Comparison of ENCODE assay signal across 14 cellular contexts in genomic region chr11:86463120-86463519, GRCh38.
DNase-seq lines count a peak whose midpoint lies in the region; ATAC-seq and TF ChIP-seq lines count a peak whose summit lies in the region.
"Had no signal": no experiment of that assay in that cellular context is flagged by ENCODE, and none has a peak within 500 bp of the region (broad histone marks: within the 10 kb centered on the region; RNA-seq: fewer than 3 reads in every experiment).

No MANE protein-coding gene starts in this region.

- H4K91ac ChIP-seq in H9 (ENCODE audit: insufficient read length, low read depth, low read length) = no peak overlapping the region
- no peak overlapping the region for H4K91ac ChIP-seq in IMR-90 (ENCODE audit: insufficient read depth, low read depth, low read length)
- no peak overlapping the region for H4K91ac ChIP-seq in neuronal stem cell (ENCODE audit: low read depth, low read length, poor library complexity)

- no peak overlapping the region for H3K4me3 ChIP-seq in IMR-90 (ENCODE audit: insufficient read depth, low read depth, low read length)
- no peak overlapping the region for H3K4me3 ChIP-seq in endodermal cell (ENCODE audit: low read length)
- no peak overlapping the region for H3K4me3 ChIP-seq in neuronal stem cell (ENCODE audit: low read length in 2 of 2)

- DNase-seq in H9 = no peak
- DNase-seq in IMR-90 = no peak
- DNase-seq in endodermal cell = peak; percentile 60
- no peak for DNase-seq in neuronal stem cell (ENCODE audit: low spot score)
- DNase-seq in immature natural killer cell = no peak
- no peak for DNase-seq in NCI-H2196 treated with DMSO at 0.1 percent for 48 hours (lab: John Stamatoyannopoulos, UW; ENCODE audit: unreplicated experiment)
- DNase-seq: Calu3; CD4-positive, alpha-beta T cell; DMS53; NCI-H1436; NCI-H2029; NCI-H524 treated with DMSO at 0.1 percent for 48 hours; SIG-M5 had no signal

- H3K27ac ChIP-seq in H9 (ENCODE audit: insufficient read length, low read depth, low read length) (no peak overlapping the region), IMR-90 (ENCODE audit: insufficient read depth, low read length) (no peak overlapping the region), endodermal cell (ENCODE audit: low read depth, low read length) (no peak overlapping the region), neuronal stem cell (replicated peaks; ENCODE audit: low read length) (no peak overlapping the region)

- CTCF ChIA-PET in IMR-90 (lab: Yijun Ruan, JAX) = no interaction called here

- no peak for TF ChIP-seq POLR2A in IMR-90 (IDR thresholded peaks at IDR 0.05; ENCODE audit: low read depth, low read length)

- H3K4me1 ChIP-seq in H9 (ENCODE audit: insufficient read depth, low read length) = no peaks in the 10 kb centered on the region
- peaks cover 20% of the 10 kb centered on the region for H3K4me1 ChIP-seq in IMR-90 (ENCODE audit: control insufficient read depth, insufficient read depth, low read length)
- no peaks in the 10 kb centered on the region for H3K4me1 ChIP-seq in endodermal cell (ENCODE audit: control insufficient read depth, insufficient read depth, low read length)
- peaks cover 9 to 19% of the 10 kb centered on the region in 2 donors for H3K4me1 ChIP-seq in neuronal stem cell (ENCODE audit: control insufficient read depth in 2 of 2, insufficient read depth in 1 of 2, low read depth in 1 of 2, low read length in 2 of 2)

- no peak overlapping the region for H2BK15ac ChIP-seq in H9 (ENCODE audit: low read depth, low read length)
- no peak overlapping the region for H2BK15ac ChIP-seq in IMR-90 (ENCODE audit: low read depth, low read length)
- H2BK15ac ChIP-seq in neuronal stem cell (ENCODE audit: low read length) = no peak overlapping the region

- H3K14ac ChIP-seq in H9 (ENCODE audit: insufficient read depth, low read length) (0 out of 2 replicates have a peak overlapping the region, but pooled peaks have one; percentile 18), IMR-90 (replicated peaks; ENCODE audit: low read depth, low read length) (no peak overlapping the region), neuronal stem cell (ENCODE audit: low read length) (no peak overlapping the region)

- POLR2A ChIA-PET in IMR-90 (lab: Charles Lee; ENCODE audit: unreplicated experiment) = no interaction called here

- no peak overlapping the region for H3T11ph ChIP-seq in H9 (ENCODE audit: low read length)

- no peak for ATAC-seq in IMR-90 (ENCODE audit: low read depth)
- no peak for ATAC-seq in GM21381 (IDR thresholded peaks at IDR 0.05; ENCODE audit: unreplicated experiment)

- no CpG with 5 or more reads among the region's 7 CpGs for WGBS in H9 (ENCODE audit: extremely low coverage, insufficient read length, low lambda C conversion rate)
- no CpG with 5 or more reads among the region's 7 CpGs for WGBS in IMR-90 (ENCODE audit: extremely low coverage in 2 of 2, insufficient read length in 1 of 2), 2 experiments
- 83 to 92% methylated on average over 3 to 7 of the region's 7 CpGs for WGBS in endodermal cell (ENCODE audit: insufficient coverage in 1 of 2, insufficient read length in 1 of 2), 2 experiments
- no CpG with 5 or more reads among the region's 7 CpGs for WGBS in neuronal stem cell (ENCODE audit: extremely low coverage in 2 of 2, insufficient read length in 2 of 2, insufficient replicate concordance in 1 of 2), 2 donors

- H3K23me2 ChIP-seq in H9 (ENCODE audit: insufficient read length, low read depth, low read length, poor library complexity, severe bottlenecking) = no peaks in the 10 kb centered on the region

- TF ChIP-seq CTCF in H9 (conservative IDR thresholded peaks at IDR 0.05) (no peak), IMR-90 (conservative IDR thresholded peaks at IDR 0.05; ENCODE audit: low read depth, low read length) (no peak), endodermal cell (conservative IDR thresholded peaks at IDR 0.05) (no peak)

- no peak overlapping the region for H4K5ac ChIP-seq in H9 (ENCODE audit: insufficient read length, low read depth, low read length)
- H4K5ac ChIP-seq in IMR-90 (ENCODE audit: low read depth, low read length) = no peak overlapping the region

- in situ Hi-C loops in IMR-90 (cut with MboI; ENCODE audit: low sequenced_read_pairs) = no loop called here

- H3K23ac ChIP-seq in H9 (ENCODE audit: insufficient read length, low read depth, low read length) = no peak overlapping the region
- H3K23ac ChIP-seq in IMR-90 (ENCODE audit: low read depth, low read length) = no peak overlapping the region
- no peak overlapping the region for H3K23ac ChIP-seq in neuronal stem cell (ENCODE audit: low read depth, low read length, poor library complexity)

- no peak overlapping the region for H2AK9ac ChIP-seq in IMR-90 (replicated peaks; ENCODE audit: low read depth, low read length, poor library complexity)

- H3K27me3 ChIP-seq in H9 (ENCODE audit: insufficient read depth, low read length) = no peaks in the 10 kb centered on the region
- H3K27me3 ChIP-seq in IMR-90 (ENCODE audit: control insufficient read depth, insufficient read depth, low read length) = no peaks in the 10 kb centered on the region
- no peaks in the 10 kb centered on the region for H3K27me3 ChIP-seq in endodermal cell (ENCODE audit: control insufficient read depth, insufficient read depth, low read length, poor library complexity, severe bottlenecking)
- no peaks in the 10 kb centered on the region for H3K27me3 ChIP-seq in neuronal stem cell (ENCODE audit: control insufficient read depth in 3 of 3, insufficient read depth in 3 of 3, low read depth in 1 of 3, low read length in 3 of 3)

- H3K36me3 ChIP-seq in IMR-90 (ENCODE audit: control insufficient read depth, insufficient read depth, low read length) (no peaks in the 10 kb centered on the region), endodermal cell (ENCODE audit: control insufficient read depth, insufficient read depth, low read length) (peaks cover 42% of the 10 kb centered on the region), neuronal stem cell (replicated peaks in 1 of 2; ENCODE audit: control insufficient read depth in 2 of 2, insufficient read depth in 2 of 2, low read length in 2 of 2) (peaks cover 0 to 18% of the 10 kb centered on the region in 2 donors)

- H3K36me3 Mint-ChIP-seq in H9 (ENCODE audit: insufficient read depth in 1 of 3, low read depth in 3 of 3) (no peaks in the 10 kb centered on the region), endodermal cell (ENCODE audit: low read depth) (peaks cover 35% of the 10 kb centered on the region), immature natural killer cell (peaks cover 0 to 21% (median 6%) of the 10 kb centered on the region in 3 donors)

- H3K9me3 Mint-ChIP-seq in H9 = no peaks in the 10 kb centered on the region
- no peaks in the 10 kb centered on the region for H3K9me3 Mint-ChIP-seq in endodermal cell
- H3K9me3 Mint-ChIP-seq in immature natural killer cell = no peaks in the 10 kb centered on the region
- H3K9me3 Mint-ChIP-seq: CD4-positive, alpha-beta T cell had no signal

- no peaks in the 10 kb centered on the region for H3K79me1 ChIP-seq in H9 (ENCODE audit: insufficient read depth, low read depth, low read length, poor library complexity, severe bottlenecking)
- H3K79me1 ChIP-seq in IMR-90 (ENCODE audit: low read depth in 1 of 2, low read length in 2 of 2) = peaks cover 0 to 4% of the 10 kb centered on the region in 2 experiments; a peak in 1 of 4 replicates
- H3K79me1 ChIP-seq in neuronal stem cell (ENCODE audit: low read depth, low read length) = no peaks in the 10 kb centered on the region

- H3K9ac ChIP-seq in H9 (ENCODE audit: extremely low read depth, insufficient read length, low read length) (no peak overlapping the region), IMR-90 (ENCODE audit: low read depth, low read length) (no peak overlapping the region), endodermal cell (ENCODE audit: extremely low read depth, low read length, poor library complexity, severe bottlenecking) (no peak overlapping the region), neuronal stem cell (ENCODE audit: low read depth, low read length, poor library complexity) (no peak overlapping the region)

- no peak overlapping the region for H2AFZ ChIP-seq in H9 (ENCODE audit: low read length)
- H2AFZ ChIP-seq in IMR-90 (replicated peaks; ENCODE audit: low read length, poor library complexity) = no peak overlapping the region
- H2AFZ ChIP-seq in neuronal stem cell (ENCODE audit: low read length) = no peak overlapping the region

- no TSS peak for BruUV-seq in IMR-90 (replicated peaks; lab: Mats Ljungman, UMichigan)

- H3K18ac ChIP-seq in H9 (ENCODE audit: insufficient read length, low read depth, low read length) = no peak overlapping the region
- H3K18ac ChIP-seq in IMR-90 (ENCODE audit: low read depth, low read length) = no peak overlapping the region
- H3K18ac ChIP-seq in neuronal stem cell (ENCODE audit: low read length) = peak overlapping the region; percentile 66

- H3K9me3 ChIP-seq in H9 (ENCODE audit: control insufficient read depth, low read depth, low read length) (no peaks in the 10 kb centered on the region), IMR-90 (ENCODE audit: control insufficient read depth, insufficient read depth, low read length) (no peaks in the 10 kb centered on the region), endodermal cell (ENCODE audit: control insufficient read depth, low read length) (no peaks in the 10 kb centered on the region), neuronal stem cell (replicated peaks in 1 of 2; ENCODE audit: control insufficient read depth in 2 of 2, insufficient read depth in 1 of 2, low read depth in 1 of 2, low read length in 2 of 2) (peaks cover 0 to 3% of the 10 kb centered on the region in 2 donors)

- dilution Hi-C loops in IMR-90 (cut with HindIII; ENCODE audit: low sequenced_read_pairs, unreplicated experiment) = no loop called here

- no peak overlapping the region for H3K4ac ChIP-seq in H9 (ENCODE audit: low read depth, low read length)
- H3K4ac ChIP-seq in IMR-90 (ENCODE audit: low read depth, low read length) = no peak overlapping the region
- H3K4ac ChIP-seq in neuronal stem cell (ENCODE audit: low read length) = no peak overlapping the region

- no peak overlapping the region for H2BK5ac ChIP-seq in H9 (ENCODE audit: insufficient read length, low read length)
- H2BK5ac ChIP-seq in IMR-90 (ENCODE audit: low read depth, low read length, poor library complexity, severe bottlenecking) = no peak overlapping the region
- no peak overlapping the region for H2BK5ac ChIP-seq in neuronal stem cell (ENCODE audit: low read length)

- H2BK120ac ChIP-seq in H9 (ENCODE audit: low read depth, low read length, poor library complexity, severe bottlenecking) (no peak overlapping the region), IMR-90 (ENCODE audit: low read depth, low read length) (no peak overlapping the region), neuronal stem cell (ENCODE audit: low read depth, low read length) (peak overlapping the region; percentile 30)

- peaks cover 4 to 5% of the 10 kb centered on the region in 2 experiments for H3K4me1 Mint-ChIP-seq in H9
- peaks cover 4% of the 10 kb centered on the region for H3K4me1 Mint-ChIP-seq in endodermal cell
- peaks cover 0 to 5% of the 10 kb centered on the region in 2 donors for H3K4me1 Mint-ChIP-seq in immature natural killer cell

- H4K8ac ChIP-seq in H9 (replicated peaks; ENCODE audit: insufficient read length, low read depth, low read length) (no peak overlapping the region), IMR-90 (ENCODE audit: low read depth in 2 of 2, low read length in 2 of 2) (no peak overlapping the region), neuronal stem cell (ENCODE audit: low read depth, low read length) (no peak overlapping the region)

- H3K9me1 ChIP-seq in IMR-90 (ENCODE audit: insufficient read depth, low read length) = peaks cover 24% of the 10 kb centered on the region

- H3K4me2 ChIP-seq in H9 (ENCODE audit: insufficient read depth, insufficient read length, low read length) (no peak overlapping the region), IMR-90 (ENCODE audit: low read depth, low read length) (no peak overlapping the region), neuronal stem cell (ENCODE audit: insufficient read depth, low read length, poor library complexity, severe bottlenecking) (no peak overlapping the region)

- H3K4me3 Mint-ChIP-seq in H9 (no peak overlapping the region), endodermal cell (no peak overlapping the region), immature natural killer cell (no peak overlapping the region)
- H3K4me3 Mint-ChIP-seq: CD4-positive, alpha-beta T cell had no signal

- no peak overlapping the region for H2BK20ac ChIP-seq in H9 (ENCODE audit: low read depth, low read length, poor library complexity, severe bottlenecking)
- H2BK20ac ChIP-seq in IMR-90 (ENCODE audit: low read depth, low read length) = no peak overlapping the region

- no peaks in the 10 kb centered on the region for H3K79me2 ChIP-seq in H9 (ENCODE audit: insufficient read depth, low read length)

- peaks cover 2% of the 10 kb centered on the region; the same call in 1 of the 2 replicates for H3K27me3 Mint-ChIP-seq in H9 (ENCODE audit: low read depth)
- H3K27me3 Mint-ChIP-seq in endodermal cell (ENCODE audit: insufficient read depth) = no peaks in the 10 kb centered on the region
- peaks cover 2 to 9% (median 4%) of the 10 kb centered on the region in 3 donors for H3K27me3 Mint-ChIP-seq in immature natural killer cell (ENCODE audit: low read depth in 3 of 3)
- H3K27me3 Mint-ChIP-seq: CD4-positive, alpha-beta T cell had no signal

- no peak overlapping the region for H2BK12ac ChIP-seq in H9 (ENCODE audit: insufficient read length, low read depth, low read length)
- no peak overlapping the region for H2BK12ac ChIP-seq in neuronal stem cell (ENCODE audit: low read length)

- H3K56ac ChIP-seq in H9 (ENCODE audit: insufficient read length, low read depth, low read length) (no peak overlapping the region), IMR-90 (ENCODE audit: extremely low read depth, insufficient read depth, low read length) (no peak overlapping the region)

- no peak for TF ChIP-seq RAD21 in IMR-90 (IDR thresholded peaks at IDR 0.05; ENCODE audit: low read length)

- H4K20me1 ChIP-seq in H9 (ENCODE audit: control insufficient read depth, insufficient read depth, insufficient read length) = no peaks in the 10 kb centered on the region
- no peaks in the 10 kb centered on the region for H4K20me1 ChIP-seq in IMR-90 (ENCODE audit: insufficient read depth, low read length)

- H2AK5ac ChIP-seq in H9 (ENCODE audit: insufficient read length, low read length) (no peak overlapping the region), IMR-90 (ENCODE audit: low read depth, low read length) (peak overlapping the region; percentile 59), neuronal stem cell (ENCODE audit: low read depth, low read length) (peak overlapping the region; percentile 33)

- intact Hi-C loops in IMR-90 (cut with micrococcal nuclease) = loop anchor here (5.0 kb wide), 1 partner anchor 54 kb away; no protein-coding TSS in a partner anchor

- H3K27ac Mint-ChIP-seq in H9 (no peak overlapping the region), endodermal cell (no peak overlapping the region), immature natural killer cell (no peak overlapping the region)
- H3K27ac Mint-ChIP-seq: CD4-positive, alpha-beta T cell had no signal
